Comparison of ENCODE assay signal across 8 cellular contexts in genomic region chr15:81023483-81024264, GRCh38. TPM values are rescaled to one million over a fixed set of nuclear protein-coding genes. Genes with fewer than 3 reads are reported as not detected.
DNase-seq lines count a peak whose midpoint lies in the region; ATAC-seq, FAIRE-seq and TF ChIP-seq lines count a peak whose summit lies in the region.

No MANE protein-coding gene starts in this region.

- H4K20me1 ChIP-seq in K562 (replicated peaks; ENCODE audit: control insufficient read depth, insufficient read depth, low read length), result no peaks in the 10 kb centered on the region

- peak overlapping the region; percentile 47; the same call in 1 of the 3 replicates for H3K27ac ChIP-seq in K562 (ENCODE audit: extremely low read depth, low read depth, low read length)
- peak overlapping the region; percentile 40 for H3K27ac ChIP-seq in layer of hippocampus (ENCODE audit: low read depth, low read length)

- peak overlapping the region in 1 of 2 experiments; percentile 3; a peak in 1 of 4 replicates for H3K9ac ChIP-seq in K562 (ENCODE audit: insufficient read depth in 1 of 2, low read depth in 2 of 2, low read length in 2 of 2)

- no peak overlapping the region for H3K4me3 ChIP-seq in K562

- TF ChIP-seq RAD21 in K562 (CRISPR knock-in tag; conservative IDR thresholded peaks at IDR 0.05 in 1 of 2, IDR thresholded peaks at IDR 0.05 in 1 of 2), result no peak

- no peaks in the 10 kb centered on the region for H3K36me3 Mint-ChIP-seq in stimulated activated naive CD8-positive, alpha-beta T cell treated with anti-CD3 and anti-CD28 coated beads, Interleukin-15, Interleukin-2, amounts not matched to agents 100 ng/mL and 50 ng/mL, for 24 hours (ENCODE audit: low read depth)

- no peak for TF ChIP-seq POLR2A in K562 (conservative IDR thresholded peaks at IDR 0.05)

- no peaks in the 10 kb centered on the region for H3K9me3 Mint-ChIP-seq in stimulated activated naive CD8-positive, alpha-beta T cell treated with anti-CD3 and anti-CD28 coated beads, Interleukin-15, Interleukin-2, amounts not matched to agents 100 ng/mL and 50 ng/mL, for 24 hours

- no peaks in the 10 kb centered on the region for H3K9me1 ChIP-seq in K562 (ENCODE audit: control insufficient read depth, insufficient read depth, low read length)

- peaks cover 0 to 18% of the 10 kb centered on the region in 2 experiments; a peak in 4 of 5 replicates for H3K4me1 ChIP-seq in K562 (replicated peaks in 1 of 2; ENCODE audit: control insufficient read depth in 2 of 2, insufficient read depth in 2 of 2, low read length in 2 of 2)

- peak overlapping the region; percentile 58 for H3K4me3 Mint-ChIP-seq in stimulated activated naive CD8-positive, alpha-beta T cell treated with anti-CD3 and anti-CD28 coated beads, Interleukin-15, Interleukin-2, amounts not matched to agents 100 ng/mL and 50 ng/mL, for 24 hours

- no peak overlapping the region; the same call in 1 of the 2 replicates for H3K4me2 ChIP-seq in K562 (ENCODE audit: insufficient read depth, low read length)

- H2AFZ ChIP-seq in K562 (ENCODE audit: low read depth, low read length), result peak overlapping the region; percentile 73

- ATAC-seq in GM18498 (IDR thresholded peaks at IDR 0.05; ENCODE audit: unreplicated experiment), result peak; percentile 87
- ATAC-seq in K562, result peak; percentile 40

- no peaks in the 10 kb centered on the region for H3K79me2 ChIP-seq in K562 (ENCODE audit: control insufficient read depth, insufficient read depth, low read length)

- POLR2A ChIA-PET in K562 (lab: Yijun Ruan, JAX), result interaction anchor here (0.6 to 1.5 kb wide), 7 partner anchors 9 to 141 kb away, joined by 3 to 8 read pairs (median 4); no protein-coding TSS in a partner anchor

- DNase-seq in GOT3 (lab: John Stamatoyannopoulos, UW) (peak; percentile 65), MV-4-11 (lab: John Stamatoyannopoulos, UW) (peak; percentile 99), K562 (ENCODE audit: extremely low read depth in 1 of 4, low spot score in 3 of 4) (peak in 2 of 4 experiments; percentile 24 to 29), epidermal melanocyte (ENCODE audit: insufficient read length, low spot score) (no peak), urothelium cell line (ENCODE audit: low spot score) (no peak)

- H3K36me3 ChIP-seq in K562 (ENCODE audit: control insufficient read depth, insufficient read depth, low read length), result no peaks in the 10 kb centered on the region

- no peaks in the 10 kb centered on the region for H3K27me3 ChIP-seq in K562 (ENCODE audit: control insufficient read depth in 2 of 2, insufficient read depth in 2 of 2, low read length in 2 of 2)
- no peaks in the 10 kb centered on the region for H3K27me3 ChIP-seq in layer of hippocampus (ENCODE audit: control insufficient read depth, insufficient read depth, low read length)

- no TSS peak for BruUV-seq in K562 (replicated peaks; lab: Mats Ljungman, UMichigan)

- no peak for TF ChIP-seq CTCF in K562 (IDR thresholded peaks at IDR 0.05 in 2 of 3, conservative IDR thresholded peaks at IDR 0.05 in 1 of 3; ENCODE audit: insufficient read depth in 2 of 3, low read depth in 1 of 3, low read length in 3 of 3)

- CTCF ChIA-PET in K562 (lab: Yijun Ruan, JAX; ENCODE audit: low intra/inter-chr PET ratio), result no interaction called here

- H3K9me3 ChIP-seq in K562 (replicated peaks; ENCODE audit: control insufficient read depth, insufficient read depth, low read depth, low read length), result no peaks in the 10 kb centered on the region

- H3K27me3 Mint-ChIP-seq in stimulated activated naive CD8-positive, alpha-beta T cell treated with anti-CD3 and anti-CD28 coated beads, Interleukin-15, Interleukin-2, amounts not matched to agents 100 ng/mL and 50 ng/mL, for 24 hours, result no peaks in the 10 kb centered on the region

- 44% methylated on average over 12 of the region's 13 CpGs for WGBS in K562 (ENCODE audit: insufficient coverage, low coverage, missing lambda C conversion rate)

- peak overlapping the region; percentile 98 for H3K27ac Mint-ChIP-seq in stimulated activated naive CD8-positive, alpha-beta T cell treated with anti-CD3 and anti-CD28 coated beads, Interleukin-15, Interleukin-2, amounts not matched to agents 100 ng/mL and 50 ng/mL, for 24 hours

- no peak for TF ChIP-seq EP300 in K562 (IDR thresholded peaks at IDR 0.05; ENCODE audit: low read length)

- no peak for FAIRE-seq in K562 (lab: Jason Lieb, UNC)
- no peak for FAIRE-seq in urothelium cell line (lab: Jason Lieb, UNC)

- peaks cover 43% of the 10 kb centered on the region for H3K4me1 Mint-ChIP-seq in stimulated activated naive CD8-positive, alpha-beta T cell treated with anti-CD3 and anti-CD28 coated beads, Interleukin-15, Interleukin-2, amounts not matched to agents 100 ng/mL and 50 ng/mL, for 24 hours (ENCODE audit: low read depth)

- intact Hi-C loops in K562 (cut with micrococcal nuclease), result no loop called here

- in situ Hi-C loops in K562 (cut with MboI), result no loop called here

TF ChIP-seq in K562, 482 proteins besides CTCF, POLR2A, EP300 and RAD21 (continues in another document):
- 0 out of 6 replicates have a peak, but pooled peaks of 1 of the 3 experiments have one; percentile 28 for TF ChIP-seq ZBTB11 (CRISPR knock-in tag; IDR thresholded peaks at IDR 0.05)
- peak; percentile 62 for TF ChIP-seq MAFK (IDR thresholded peaks at IDR 0.05; ENCODE audit: low read length)
- 0 out of 2 replicates have a peak, but pooled peaks have one; percentile 11 for TF ChIP-seq DPF2 (IDR thresholded peaks at IDR 0.05)
- peak; percentile 37; the same call in 1 of the 2 replicates for TF ChIP-seq MAX (CRISPR knock-in tag; IDR thresholded peaks at IDR 0.05)

RNA-seq across cellular contexts. Expression of gene TLNRD1, which starts 23.0 kb away (rescaled TPM):
- 7.4 and 16.8 TPM in 2 replicates for total RNA-seq in K562 (2011; cell fraction: chromatin; rRNA removed; ENCODE audit: low replicate concordance)
- 17.1 and 29.2 TPM in 2 replicates for total RNA-seq in K562 (2011; cell fraction: nucleolus; rRNA removed)
- 11.0 and 14.4 TPM in 2 replicates for total RNA-seq in K562 (2011; cell fraction: nucleoplasm; rRNA removed)
- total RNA-seq in K562 (2014; rRNA removed), result 23.4 and 25.4 TPM in 2 replicates
- total RNA-seq in K562 (2014; rRNA removed; fragmentation: Illumina TruSeq; extraction: Trizol), result 4.3 and 4.8 TPM in 2 replicates
- 5.5 and 5.7 TPM in 2 replicates for total RNA-seq in K562 (2015; rRNA removed; fragmentation: Illumina TruSeq; extraction: Trizol)
- total RNA-seq in K562 (2021), result 26.7 and 33.1 TPM in 2 replicates
- 4.5 and 9.5 TPM in 2 replicates for polyA plus RNA-seq in K562 (2011; rRNA removed)
- 4.6 and 46.8 TPM in 2 replicates for polyA plus RNA-seq in K562 (2011; cell fraction: cytosol; rRNA removed)
- 3.1 and 13.4 TPM in 2 replicates for polyA plus RNA-seq in K562 (2011; cell fraction: nucleus; rRNA removed)
- 11.4 and 15.1 TPM in 2 replicates for polyA plus RNA-seq in K562 (2012)
- 4.2 and 4.7 TPM in 2 replicates for polyA plus RNA-seq in K562 (2014; fragmentation: Illumina TruSeq; extraction: Trizol)
- 1 to 10 TPM; 1.1 to 1.9 TPM for polyA plus RNA-seq in K562 (2014; fragmentation: Nextera tagmentation; extraction: Ambion mirVana)
- 16.2 and 21.5 TPM in 2 replicates for polyA plus RNA-seq in K562 (2014; rRNA removed)
- 1.9 and 7.4 TPM in 2 replicates for polyA minus RNA-seq in K562 (2011; rRNA and poly(A)+ RNA removed)
- 10.8 and 23.4 TPM in 2 replicates for polyA minus RNA-seq in K562 (2011; cell fraction: cytosol; rRNA and poly(A)+ RNA removed)
- polyA minus RNA-seq in K562 (2011; cell fraction: nucleus; rRNA and poly(A)+ RNA removed), result 8.1 and 17.0 TPM in 2 replicates

RNA-seq across cellular contexts. Expression of gene MESD, which starts 34.1 kb away (rescaled TPM):
- total RNA-seq in K562 (2011; cell fraction: chromatin; rRNA removed; ENCODE audit: low replicate concordance), result 28.7 and 34.6 TPM in 2 replicates
- total RNA-seq in K562 (2011; cell fraction: nucleolus; rRNA removed), result 24.3 and 27.2 TPM in 2 replicates
- total RNA-seq in K562 (2011; cell fraction: nucleoplasm; rRNA removed), result 38.3 and 58.0 TPM in 2 replicates
- total RNA-seq in K562 (2014; rRNA removed), result 22.8 and 26.5 TPM in 2 replicates
- 28.2 and 31.4 TPM in 2 replicates for total RNA-seq in K562 (2014; rRNA removed; fragmentation: Illumina TruSeq; extraction: Trizol)
- total RNA-seq in K562 (2015; rRNA removed; fragmentation: Illumina TruSeq; extraction: Trizol), result 38.2 and 39.7 TPM in 2 replicates
- total RNA-seq in K562 (2021), result 23.9 and 24.1 TPM in 2 replicates
- polyA plus RNA-seq in K562 (2011; rRNA removed), result 11.5 and 20.0 TPM in 2 replicates
- polyA plus RNA-seq in K562 (2011; cell fraction: cytosol; rRNA removed), result 9.6 TPM in 2 replicates
- 11.6 and 12.9 TPM in 2 replicates for polyA plus RNA-seq in K562 (2011; cell fraction: nucleus; rRNA removed)
- 22.1 and 28.2 TPM in 2 replicates for polyA plus RNA-seq in K562 (2012)
- 27.0 and 29.7 TPM in 2 replicates for polyA plus RNA-seq in K562 (2014; fragmentation: Illumina TruSeq; extraction: Trizol)
- 10 to 100 TPM; 11.3 to 17.0 TPM for polyA plus RNA-seq in K562 (2014; fragmentation: Nextera tagmentation; extraction: Ambion mirVana)
- 18.9 and 20.7 TPM in 2 replicates for polyA plus RNA-seq in K562 (2014; rRNA removed)
- polyA minus RNA-seq in K562 (2011; rRNA and poly(A)+ RNA removed), result 15.6 and 22.3 TPM in 2 replicates
- polyA minus RNA-seq in K562 (2011; cell fraction: cytosol; rRNA and poly(A)+ RNA removed), result 12.6 and 14.6 TPM in 2 replicates
- polyA minus RNA-seq in K562 (2011; cell fraction: nucleus; rRNA and poly(A)+ RNA removed), result 10.2 and 15.2 TPM in 2 replicates

Comparison
In these comparisons a context has a peak if more than half of its experiments do, and no peak if none do; other contexts are left out.
1. DNase-seq: peak in GOT3 (single experiment) and MV-4-11 (single experiment); none in epidermal melanocyte (single experiment) and urothelium cell line (single experiment).